1 cellular context compared by ENCODE assay signal in the genomic region with DNA sequence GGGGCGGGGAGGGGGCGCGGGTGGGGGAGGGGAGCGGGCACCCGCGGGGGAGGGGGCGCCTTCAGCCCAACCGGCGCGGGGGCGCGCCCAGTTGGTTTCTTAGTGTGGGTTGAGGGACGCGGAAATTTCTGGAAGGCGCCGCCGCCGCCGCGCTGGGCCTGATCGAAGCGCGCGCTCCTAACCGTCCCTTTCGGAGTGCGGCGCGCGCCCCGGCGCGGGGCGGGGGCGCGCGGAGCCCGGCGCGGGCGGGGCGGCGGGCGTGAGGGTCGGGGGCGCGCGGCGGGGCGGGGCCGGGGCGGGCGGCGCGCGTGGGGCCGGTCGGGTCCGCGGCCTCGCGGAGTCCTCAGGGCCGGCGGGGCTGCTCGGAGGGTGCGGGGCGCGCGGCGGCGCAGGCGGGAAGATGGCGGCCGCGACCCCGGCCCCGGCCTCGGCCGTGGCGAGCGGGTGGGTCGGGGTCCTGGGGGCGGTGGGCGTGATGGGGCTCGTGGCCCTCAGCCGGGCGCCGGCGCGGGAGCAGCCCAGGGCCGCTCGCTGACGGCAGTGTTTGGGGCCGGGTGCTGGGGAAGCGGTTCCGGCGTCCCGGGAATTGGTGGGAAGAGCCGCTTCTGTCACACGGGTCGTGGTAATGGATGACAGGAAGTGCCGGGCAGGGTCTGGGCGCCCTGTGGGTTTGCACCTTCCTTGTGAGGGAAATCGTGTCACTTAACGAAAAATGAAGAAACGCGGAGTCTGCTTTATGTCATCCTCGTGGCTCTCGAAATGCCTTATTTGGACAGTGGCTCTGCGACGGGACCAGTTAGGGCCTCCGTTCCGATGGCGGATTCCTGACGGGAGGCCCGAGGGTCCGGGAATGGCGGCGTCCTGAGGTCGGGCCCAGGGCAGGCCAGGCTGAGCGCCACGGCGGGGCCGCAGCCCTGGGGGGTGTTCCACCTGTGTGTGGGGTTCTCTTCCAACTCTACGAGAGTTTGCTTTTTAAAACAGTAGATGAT.
A peak's percentile ranks its signal among the peaks of the same experiment; 100 is the strongest.
TF ChIP-seq lines count a peak whose summit lies in the region.

No MANE protein-coding gene starts in this region.

TF ChIP-seq in HepG2, 621 proteins besides CTCF, POLR2A, EP300 and RAD21 (continued from another document and continues in another):
- TF ChIP-seq ATF6 (CRISPR knock-in tag; conservative IDR thresholded peaks at IDR 0.05) (0 out of 2 replicates have a peak, but pooled peaks have one; percentile 58), PBX2 (CRISPR knock-in tag; IDR thresholded peaks at IDR 0.05) (no peak), ZNF580 (CRISPR knock-in tag; IDR thresholded peaks at IDR 0.05; ENCODE audit: borderline replicate concordance, low read depth) (0 out of 2 replicates have a peak, but pooled peaks have one; percentile 41), ZNF564 (CRISPR knock-in tag; IDR thresholded peaks at IDR 0.05) (no peak), ATF2 (CRISPR knock-in tag; IDR thresholded peaks at IDR 0.05) (no peak), POLR2G (IDR thresholded peaks at IDR 0.05; ENCODE audit: low read depth, low read length) (peak; percentile 41; the same call in 1 of the 2 replicates), AGO1 (IDR thresholded peaks at IDR 0.05; ENCODE audit: low read depth, low read length, poor library complexity, severe bottlenecking) (peak; percentile 41), MATR3 (CRISPR knock-in tag; IDR thresholded peaks at IDR 0.05) (no peak), SIN3A (IDR thresholded peaks at IDR 0.05; ENCODE audit: borderline replicate concordance, low read depth, low read length) (no peak), THRA (CRISPR knock-in tag; IDR thresholded peaks at IDR 0.05; ENCODE audit: borderline replicate concordance) (no peak), ZNF879 (CRISPR knock-in tag; IDR thresholded peaks at IDR 0.05) (no peak), PHF8 (CRISPR knock-in tag; IDR thresholded peaks at IDR 0.05) (peak; percentile 69; the same call in 1 of the 2 replicates), ZNF160 (CRISPR knock-in tag; IDR thresholded peaks at IDR 0.05) (no peak), KLF9 (CRISPR knock-in tag; IDR thresholded peaks at IDR 0.05; ENCODE audit: low read depth) (no peak), ZNF616 (CRISPR knock-in tag; IDR thresholded peaks at IDR 0.05; ENCODE audit: low read depth) (no peak), FOSL1 (CRISPR knock-in tag; IDR thresholded peaks at IDR 0.05; ENCODE audit: borderline replicate concordance) (no peak), ZNF746 (CRISPR knock-in tag; IDR thresholded peaks at IDR 0.05) (no peak), RBFOX2 (IDR thresholded peaks at IDR 0.05; ENCODE audit: low read depth, low read length) (peak; percentile 63), FOXP1 (IDR thresholded peaks at IDR 0.05) (no peak), FOXP1 (CRISPR knock-in tag; IDR thresholded peaks at IDR 0.05) (no peak), ONECUT2 (CRISPR knock-in tag; IDR thresholded peaks at IDR 0.05) (no peak), MEIS2 (CRISPR knock-in tag; IDR thresholded peaks at IDR 0.05) (no peak), MIXL1 (CRISPR knock-in tag; IDR thresholded peaks at IDR 0.05) (no peak), ZNF510 (CRISPR knock-in tag; IDR thresholded peaks at IDR 0.05; ENCODE audit: low read depth) (no peak), ZNF337 (CRISPR knock-in tag; IDR thresholded peaks at IDR 0.05; ENCODE audit: borderline replicate concordance, low read depth) (0 out of 2 replicates have a peak, but pooled peaks have one; percentile 25), ZNF598 (CRISPR knock-in tag; IDR thresholded peaks at IDR 0.05; ENCODE audit: borderline replicate concordance) (peak; percentile 75; the same call in 1 of the 2 replicates), ZNF703 (CRISPR knock-in tag; IDR thresholded peaks at IDR 0.05; ENCODE audit: borderline replicate concordance) (no peak), ZBTB1 (CRISPR knock-in tag; IDR thresholded peaks at IDR 0.05; ENCODE audit: borderline replicate concordance) (no peak), SALL2 (CRISPR knock-in tag; IDR thresholded peaks at IDR 0.05) (no peak), HNRNPL (IDR thresholded peaks at IDR 0.05; ENCODE audit: low read depth, low read length) (0 out of 2 replicates have a peak, but pooled peaks have one; percentile 19), TOPORS (CRISPR knock-in tag; IDR thresholded peaks at IDR 0.05) (0 out of 2 replicates have a peak, but pooled peaks have one; percentile 20), E2F1 (CRISPR knock-in tag; IDR thresholded peaks at IDR 0.05) (no peak), SMAD3 (CRISPR knock-in tag; IDR thresholded peaks at IDR 0.05) (no peak), ZNF678 (CRISPR knock-in tag; IDR thresholded peaks at IDR 0.05) (no peak), ZNF800 (CRISPR knock-in tag; IDR thresholded peaks at IDR 0.05) (no peak), GABPB1 (CRISPR knock-in tag; IDR thresholded peaks at IDR 0.05) (peak; percentile 64), MLX (CRISPR knock-in tag; IDR thresholded peaks at IDR 0.05) (no peak), ZNF572 (CRISPR knock-in tag; IDR thresholded peaks at IDR 0.05) (no peak), ZNF44 (CRISPR knock-in tag; IDR thresholded peaks at IDR 0.05) (no peak), SP1 (IDR thresholded peaks at IDR 0.05) (no peak), SP1 (CRISPR knock-in tag; IDR thresholded peaks at IDR 0.05) (no peak), BRCA1 (CRISPR knock-in tag; IDR thresholded peaks at IDR 0.05) (no peak), ZBTB20 (CRISPR knock-in tag; IDR thresholded peaks at IDR 0.05; ENCODE audit: borderline replicate concordance, low read depth) (no peak), NBN (conservative IDR thresholded peaks at IDR 0.05) (no peak)
- TF ChIP-seq, protein P1, sequence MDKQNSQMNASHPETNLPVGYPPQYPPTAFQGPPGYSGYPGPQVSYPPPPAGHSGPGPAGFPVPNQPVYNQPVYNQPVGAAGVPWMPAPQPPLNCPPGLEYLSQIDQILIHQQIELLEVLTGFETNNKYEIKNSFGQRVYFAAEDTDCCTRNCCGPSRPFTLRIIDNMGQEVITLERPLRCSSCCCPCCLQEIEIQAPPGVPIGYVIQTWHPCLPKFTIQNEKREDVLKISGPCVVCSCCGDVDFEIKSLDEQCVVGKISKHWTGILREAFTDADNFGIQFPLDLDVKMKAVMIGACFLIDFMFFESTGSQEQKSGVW (CRISPR knock-in tag; IDR thresholded peaks at IDR 0.05; ENCODE audit: borderline replicate concordance), result no peak
- TF ChIP-seq, protein P2, sequence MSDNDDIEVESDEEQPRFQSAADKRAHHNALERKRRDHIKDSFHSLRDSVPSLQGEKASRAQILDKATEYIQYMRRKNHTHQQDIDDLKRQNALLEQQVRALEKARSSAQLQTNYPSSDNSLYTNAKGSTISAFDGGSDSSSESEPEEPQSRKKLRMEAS (IDR thresholded peaks at IDR 0.05), result peak; percentile 17; the same call in 1 of the 2 replicates
- TF ChIP-seq, protein P3, sequence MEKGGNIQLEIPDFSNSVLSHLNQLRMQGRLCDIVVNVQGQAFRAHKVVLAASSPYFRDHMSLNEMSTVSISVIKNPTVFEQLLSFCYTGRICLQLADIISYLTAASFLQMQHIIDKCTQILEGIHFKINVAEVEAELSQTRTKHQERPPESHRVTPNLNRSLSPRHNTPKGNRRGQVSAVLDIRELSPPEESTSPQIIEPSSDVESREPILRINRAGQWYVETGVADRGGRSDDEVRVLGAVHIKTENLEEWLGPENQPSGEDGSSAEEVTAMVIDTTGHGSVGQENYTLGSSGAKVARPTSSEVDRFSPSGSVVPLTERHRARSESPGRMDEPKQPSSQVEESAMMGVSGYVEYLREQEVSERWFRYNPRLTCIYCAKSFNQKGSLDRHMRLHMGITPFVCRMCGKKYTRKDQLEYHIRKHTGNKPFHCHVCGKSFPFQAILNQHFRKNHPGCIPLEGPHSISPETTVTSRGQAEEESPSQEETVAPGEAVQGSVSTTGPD (CRISPR knock-in tag; IDR thresholded peaks at IDR 0.05), result no peak
- TF ChIP-seq, protein P4, sequence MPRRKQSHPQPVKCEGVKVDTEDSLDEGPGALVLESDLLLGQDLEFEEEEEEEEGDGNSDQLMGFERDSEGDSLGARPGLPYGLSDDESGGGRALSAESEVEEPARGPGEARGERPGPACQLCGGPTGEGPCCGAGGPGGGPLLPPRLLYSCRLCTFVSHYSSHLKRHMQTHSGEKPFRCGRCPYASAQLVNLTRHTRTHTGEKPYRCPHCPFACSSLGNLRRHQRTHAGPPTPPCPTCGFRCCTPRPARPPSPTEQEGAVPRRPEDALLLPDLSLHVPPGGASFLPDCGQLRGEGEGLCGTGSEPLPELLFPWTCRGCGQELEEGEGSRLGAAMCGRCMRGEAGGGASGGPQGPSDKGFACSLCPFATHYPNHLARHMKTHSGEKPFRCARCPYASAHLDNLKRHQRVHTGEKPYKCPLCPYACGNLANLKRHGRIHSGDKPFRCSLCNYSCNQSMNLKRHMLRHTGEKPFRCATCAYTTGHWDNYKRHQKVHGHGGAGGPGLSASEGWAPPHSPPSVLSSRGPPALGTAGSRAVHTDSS (CRISPR knock-in tag; conservative IDR thresholded peaks at IDR 0.05), result no peak
